ENCODE assay signal across 1 cellular context in the genomic region with DNA sequence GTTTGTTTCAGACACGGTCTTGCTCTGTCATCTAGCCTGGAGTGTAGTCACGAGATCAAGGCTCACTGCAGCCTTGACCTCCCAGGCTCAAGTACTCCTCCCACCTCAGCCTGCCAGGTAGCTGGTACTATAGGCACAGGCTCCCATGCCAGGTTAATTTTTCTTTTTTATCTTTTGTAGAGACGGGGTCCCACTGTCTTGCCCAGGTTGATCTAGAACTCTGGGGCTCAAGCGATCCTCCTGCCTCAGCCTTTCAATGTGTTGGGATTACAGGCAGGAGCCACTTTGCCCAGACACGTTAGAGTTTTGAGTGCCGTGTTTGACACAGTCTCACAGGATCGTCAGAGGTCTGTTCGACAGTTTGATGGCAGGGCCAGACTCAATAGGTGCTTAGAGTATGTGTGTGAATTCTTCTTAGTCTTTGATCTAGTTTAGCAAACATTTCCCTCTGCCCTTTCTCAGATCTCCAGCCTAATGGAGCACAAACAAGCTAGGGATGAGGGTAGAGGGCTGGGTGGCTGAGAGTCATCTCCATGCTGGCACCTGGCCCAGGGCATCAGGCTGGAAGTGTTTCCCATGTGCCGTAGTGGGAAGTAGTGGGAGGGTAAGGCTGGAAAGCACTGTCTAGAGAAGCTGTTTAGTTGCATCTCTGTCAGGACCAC.
TF ChIP-seq lines count a peak whose summit lies in the region.

No MANE protein-coding gene starts in this region.

TF ChIP-seq in K562, 482 proteins besides CTCF, POLR2A, EP300 and RAD21 (continued from another document):
- no peak for TF ChIP-seq CEBPZ (IDR thresholded peaks at IDR 0.05; ENCODE audit: borderline replicate concordance, low read depth, low read length)
- no peak for TF ChIP-seq HSF4 (CRISPR knock-in tag; IDR thresholded peaks at IDR 0.05; ENCODE audit: borderline replicate concordance)
- TF ChIP-seq IFI16 (CRISPR knock-in tag; IDR thresholded peaks at IDR 0.05), result no peak
- no peak for TF ChIP-seq ZNF444 (CRISPR knock-in tag; IDR thresholded peaks at IDR 0.05)
- TF ChIP-seq POU5F1 (IDR thresholded peaks at IDR 0.05; ENCODE audit: borderline replicate concordance, low read depth, low read length, partially characterized antibody), result no peak
- TF ChIP-seq, protein P1, sequence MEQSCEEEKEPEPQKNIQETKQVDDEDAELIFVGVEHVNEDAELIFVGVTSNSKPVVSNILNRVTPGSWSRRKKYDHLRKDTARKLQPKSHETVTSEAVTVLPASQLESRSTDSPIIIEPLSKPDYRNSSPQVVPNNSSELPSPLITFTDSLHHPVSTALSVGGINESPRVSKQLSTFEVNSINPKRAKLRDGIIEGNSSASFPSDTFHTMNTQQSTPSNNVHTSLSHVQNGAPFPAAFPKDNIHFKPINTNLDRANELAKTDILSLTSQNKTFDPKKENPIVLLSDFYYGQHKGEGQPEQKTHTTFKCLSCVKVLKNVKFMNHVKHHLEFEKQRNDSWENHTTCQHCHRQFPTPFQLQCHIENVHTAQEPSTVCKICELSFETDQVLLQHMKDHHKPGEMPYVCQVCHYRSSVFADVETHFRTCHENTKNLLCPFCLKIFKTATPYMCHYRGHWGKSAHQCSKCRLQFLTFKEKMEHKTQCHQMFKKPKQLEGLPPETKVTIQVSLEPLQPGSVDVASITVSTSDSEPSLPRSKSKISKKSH (CRISPR knock-in tag; IDR thresholded peaks at IDR 0.05), result no peak
- TF ChIP-seq, protein P2, sequence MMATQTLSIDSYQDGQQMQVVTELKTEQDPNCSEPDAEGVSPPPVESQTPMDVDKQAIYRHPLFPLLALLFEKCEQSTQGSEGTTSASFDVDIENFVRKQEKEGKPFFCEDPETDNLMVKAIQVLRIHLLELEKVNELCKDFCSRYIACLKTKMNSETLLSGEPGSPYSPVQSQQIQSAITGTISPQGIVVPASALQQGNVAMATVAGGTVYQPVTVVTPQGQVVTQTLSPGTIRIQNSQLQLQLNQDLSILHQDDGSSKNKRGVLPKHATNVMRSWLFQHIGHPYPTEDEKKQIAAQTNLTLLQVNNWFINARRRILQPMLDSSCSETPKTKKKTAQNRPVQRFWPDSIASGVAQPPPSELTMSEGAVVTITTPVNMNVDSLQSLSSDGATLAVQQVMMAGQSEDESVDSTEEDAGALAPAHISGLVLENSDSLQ (IDR thresholded peaks at IDR 0.05), result no peak
- TF ChIP-seq ZNF41 (CRISPR knock-in tag; conservative IDR thresholded peaks at IDR 0.05), result no peak
TF ChIP-seq in K562: peak in this region for 0.
